Comparison of ENCODE assay signal across 23 cellular contexts in genomic region chr2:189553689-189554088, GRCh38. TPM values are rescaled to one million over a fixed set of nuclear protein-coding genes. Genes with fewer than 3 reads are reported as not detected.
A peak's percentile ranks its signal among the peaks of the same experiment; 100 is the strongest.
DNase-seq lines count a peak whose midpoint lies in the region; ATAC-seq, FAIRE-seq and TF ChIP-seq lines count a peak whose summit lies in the region.
"Had no signal": no experiment of that assay in that cellular context is flagged by ENCODE, and none has a peak within 500 bp of the region (broad histone marks: within the 10 kb centered on the region; RNA-seq: fewer than 3 reads in every experiment).

No MANE protein-coding gene starts in this region.

- no peaks in the 10 kb centered on the region for H3K9me3 Mint-ChIP-seq in CD8-positive, alpha-beta T cell
- H3K9me3 Mint-ChIP-seq: activated T-cell treated with anti-CD3 and anti-CD28 coated beads, Interleukin-2, amount 50 U/mL, for 72 hours; CD4-positive, alpha-beta T cell; effector memory CD8-positive, alpha-beta T cell; memory B cell; stimulated activated memory B cell treated with anti-CD40 and anti-IgM and Interleukin-4, amounts not matched to agents 10 μg/mL and 1 μg/mL and 100 μg/mL, for 72 hours had no signal

- H3K9me1 ChIP-seq in IMR-90 (ENCODE audit: insufficient read depth, low read length), result no peaks in the 10 kb centered on the region

- no peak overlapping the region for H3K14ac ChIP-seq in IMR-90 (replicated peaks; ENCODE audit: low read depth, low read length)

- no peaks in the 10 kb centered on the region for H3K27me3 Mint-ChIP-seq in CD8-positive, alpha-beta T cell (ENCODE audit: low read depth)
- H3K27me3 Mint-ChIP-seq: CD4-positive, alpha-beta T cell had no signal

- no peaks in the 10 kb centered on the region for H3K27me3 ChIP-seq in IMR-90 (ENCODE audit: control insufficient read depth, insufficient read depth, low read length)
- H3K27me3 ChIP-seq in ascending aorta, result no peaks in the 10 kb centered on the region
- H3K27me3 ChIP-seq in HepG2 (ENCODE audit: control insufficient read depth in 1 of 2, insufficient read depth in 2 of 2, low read length in 2 of 2), result no peaks in the 10 kb centered on the region
- no peaks in the 10 kb centered on the region for H3K27me3 ChIP-seq in uterus
- no peaks in the 10 kb centered on the region for H3K27me3 ChIP-seq in CD8-positive, alpha-beta T cell (ENCODE audit: insufficient read depth, low read length)
- H3K27me3 ChIP-seq: colonic mucosa, suprapubic skin had no signal

- H3K9ac ChIP-seq in IMR-90 (ENCODE audit: low read depth, low read length) (no peak overlapping the region), HepG2 (ENCODE audit: insufficient read depth, low read depth, low read length) (no peak overlapping the region)
- H3K9ac ChIP-seq: SK-N-SH had no signal

- H2BK20ac ChIP-seq in IMR-90 (ENCODE audit: low read depth, low read length), result no peak overlapping the region

- H3K4me1 Mint-ChIP-seq in CD8-positive, alpha-beta T cell (ENCODE audit: low read depth), result no peaks in the 10 kb centered on the region
- H3K4me1 Mint-ChIP-seq: activated CD8-positive, alpha-beta memory T cell treated with anti-CD3 and anti-CD28 coated beads, Interleukin-2, amount 10 ng/mL, durations not matched to agents 7 days and 5 days; memory B cell; stimulated activated memory B cell treated with anti-CD40 and anti-IgM and Interleukin-4, amounts not matched to agents 10 μg/mL and 1 μg/mL and 100 μg/mL, for 72 hours had no signal

- FAIRE-seq in HepG2 (lab: Jason Lieb, UNC), result no peak
- FAIRE-seq: small intestine had no signal

- H3K79me1 ChIP-seq in IMR-90 (ENCODE audit: low read depth in 1 of 2, low read length in 2 of 2), result no peaks in the 10 kb centered on the region

- H3K9me3 ChIP-seq in IMR-90 (ENCODE audit: control insufficient read depth, insufficient read depth, low read length) (no peaks in the 10 kb centered on the region), ascending aorta (no peaks in the 10 kb centered on the region), HepG2 (ENCODE audit: low read length) (no peaks in the 10 kb centered on the region), uterus (no peaks in the 10 kb centered on the region)
- no peaks in the 10 kb centered on the region for H3K9me3 ChIP-seq in CD8-positive, alpha-beta T cell (ENCODE audit: low read length)
- H3K9me3 ChIP-seq: colonic mucosa, SK-N-SH, suprapubic skin had no signal

- dilution Hi-C loops in IMR-90 (cut with HindIII; ENCODE audit: low sequenced_read_pairs, unreplicated experiment), result no loop called here

- H3K27ac Mint-ChIP-seq in CD8-positive, alpha-beta T cell, result no peak overlapping the region
- H3K27ac Mint-ChIP-seq: activated CD8-positive, alpha-beta memory T cell treated with anti-CD3 and anti-CD28 coated beads, Interleukin-2, amount 10 ng/mL, durations not matched to agents 7 days and 5 days; activated T-cell treated with anti-CD3 and anti-CD28 coated beads, Interleukin-2, amount 50 U/mL, for 72 hours; CD4-positive, alpha-beta T cell; effector memory CD8-positive, alpha-beta T cell; memory B cell; stimulated activated memory B cell treated with anti-CD40 and anti-IgM and Interleukin-4, amounts not matched to agents 10 μg/mL and 1 μg/mL and 100 μg/mL, for 72 hours had no signal

- no peak overlapping the region for H3K56ac ChIP-seq in IMR-90 (ENCODE audit: extremely low read depth, insufficient read depth, low read length)

- no peaks in the 10 kb centered on the region for H3K36me3 ChIP-seq in IMR-90 (ENCODE audit: control insufficient read depth, insufficient read depth, low read length)
- H3K36me3 ChIP-seq in ascending aorta, result no peaks in the 10 kb centered on the region
- no peaks in the 10 kb centered on the region for H3K36me3 ChIP-seq in HepG2 (replicated peaks in 1 of 2; ENCODE audit: control insufficient read depth in 1 of 2, insufficient read depth in 2 of 2, low read length in 2 of 2)
- no peaks in the 10 kb centered on the region for H3K36me3 ChIP-seq in uterus
- no peaks in the 10 kb centered on the region for H3K36me3 ChIP-seq in CD8-positive, alpha-beta T cell (ENCODE audit: insufficient read depth, low read length)
- H3K36me3 ChIP-seq: colonic mucosa, suprapubic skin had no signal

- H4K5ac ChIP-seq in IMR-90 (ENCODE audit: low read depth, low read length), result no peak overlapping the region

- ATAC-seq in IMR-90 (ENCODE audit: low read depth) (no peak), HepG2 (peak; percentile 54), HG02981 (IDR thresholded peaks at IDR 0.05; ENCODE audit: unreplicated experiment) (no peak)
- ATAC-seq in CD8-positive, alpha-beta T cell, result no peak
- ATAC-seq: activated CD8-positive, alpha-beta memory T cell treated with anti-CD3 and anti-CD28 coated beads, Interleukin-2, amount 10 ng/mL, durations not matched to agents 7 days and 5 days; activated T-cell treated with anti-CD3 and anti-CD28 coated beads, Interleukin-2, amount 50 U/mL, for 72 hours; effector memory CD8-positive, alpha-beta T cell; stimulated activated memory B cell treated with anti-CD40 and anti-IgM and Interleukin-4, amounts not matched to agents 10 μg/mL and 1 μg/mL and 100 μg/mL, for 72 hours had no signal

- H4K91ac ChIP-seq in IMR-90 (ENCODE audit: insufficient read depth, low read depth, low read length), result no peak overlapping the region

- no peak overlapping the region for H3K27ac ChIP-seq in IMR-90 (ENCODE audit: insufficient read depth, low read length)
- H3K27ac ChIP-seq in ascending aorta, result peak overlapping the region; percentile 82 to 89
- H3K27ac ChIP-seq in HepG2 (ENCODE audit: extremely low read length, insufficient read depth, low read length), result peak overlapping the region; percentile 49
- H3K27ac ChIP-seq in uterus, result peak overlapping the region; percentile 81 to 91
- no peak overlapping the region for H3K27ac ChIP-seq in CD8-positive, alpha-beta T cell (ENCODE audit: low read depth, low read length)
- H3K27ac ChIP-seq: colonic mucosa, suprapubic skin had no signal

- TF ChIP-seq EP300 in HepG2 (IDR thresholded peaks at IDR 0.05; ENCODE audit: low read depth in 2 of 2, low read length in 2 of 2), result 0 out of 4 replicates have a peak, but pooled peaks of 1 of the 2 experiments have one; percentile 16
- no peak for TF ChIP-seq EP300 in HepG2 (CRISPR knock-in tag; IDR thresholded peaks at IDR 0.05; ENCODE audit: borderline replicate concordance)

- TF ChIP-seq POLR2A in IMR-90 (IDR thresholded peaks at IDR 0.05; ENCODE audit: low read depth, low read length) (no peak), HepG2 (IDR thresholded peaks at IDR 0.05; ENCODE audit: insufficient read depth in 1 of 2, low read depth in 2 of 2, low read length in 2 of 2) (no peak), uterus (IDR thresholded peaks at IDR 0.05) (no peak)

- H3K36me3 Mint-ChIP-seq in CD8-positive, alpha-beta T cell, result no peaks in the 10 kb centered on the region
- H3K36me3 Mint-ChIP-seq: activated CD8-positive, alpha-beta memory T cell treated with anti-CD3 and anti-CD28 coated beads, Interleukin-2, amount 10 ng/mL, durations not matched to agents 7 days and 5 days; memory B cell; stimulated activated memory B cell treated with anti-CD40 and anti-IgM and Interleukin-4, amounts not matched to agents 10 μg/mL and 1 μg/mL and 100 μg/mL, for 72 hours had no signal

- in situ Hi-C loops in IMR-90 (cut with MboI; ENCODE audit: low sequenced_read_pairs), result no loop called here
- in situ Hi-C loops in HepG2 (cut with HindIII; ENCODE audit: extremely low pct_ligation_motif_present, low pct_unique_long_range_greater_than_20kb), result no loop called here

- H2BK5ac ChIP-seq in IMR-90 (ENCODE audit: low read depth, low read length, poor library complexity, severe bottlenecking), result no peak overlapping the region

- H3K4me2 ChIP-seq in IMR-90 (ENCODE audit: low read depth, low read length), result no peak overlapping the region
- H3K4me2 ChIP-seq in HepG2 (ENCODE audit: low read depth, low read length), result no peak overlapping the region
- H3K4me2 ChIP-seq: SK-N-SH had no signal

- POLR2A ChIA-PET in IMR-90 (lab: Charles Lee; ENCODE audit: unreplicated experiment), result no interaction called here
- POLR2A ChIA-PET in HepG2 (lab: Yijun Ruan, JAX), result interaction anchor here (1.1 to 2.9 kb wide), 4 partner anchors 12 to 47 kb away, joined by 3 to 18 read pairs (median 9); partner anchors contain the start of gene SLC40A1
- POLR2A ChIA-PET in CD8-positive, alpha-beta T cell (lab: Charles Lee), result interaction anchor here (1.1 kb wide), 1 partner anchor 13 kb away, joined by 5 read pairs; no protein-coding TSS in a partner anchor

- H3K4me1 ChIP-seq in IMR-90 (ENCODE audit: control insufficient read depth, insufficient read depth, low read length), result peaks cover 6% of the 10 kb centered on the region
- peaks cover 21 to 76% of the 10 kb centered on the region in 2 donors for H3K4me1 ChIP-seq in ascending aorta
- H3K4me1 ChIP-seq in HepG2 (ENCODE audit: insufficient read depth, low read length), result peaks cover 87% of the 10 kb centered on the region
- peaks cover 6 to 30% of the 10 kb centered on the region in 2 donors for H3K4me1 ChIP-seq in uterus
- no peaks in the 10 kb centered on the region for H3K4me1 ChIP-seq in CD8-positive, alpha-beta T cell (ENCODE audit: insufficient read depth, low read length)
- H3K4me1 ChIP-seq: colonic mucosa had no signal

- CTCF ChIA-PET in IMR-90 (lab: Yijun Ruan, JAX) (no interaction called here), HepG2 (lab: Yijun Ruan, JAX; ENCODE audit: low intra/inter-chr PET ratio, low total read pairs) (no interaction called here)
- CTCF ChIA-PET in CD8-positive, alpha-beta T cell (lab: Charles Lee), result no interaction called here

- BruUV-seq in IMR-90 (replicated peaks; lab: Mats Ljungman, UMichigan) (no TSS peak), HepG2 (replicated peaks; lab: Mats Ljungman, UMichigan) (no TSS peak)

- H2AFZ ChIP-seq in IMR-90 (replicated peaks; ENCODE audit: low read length, poor library complexity) (no peak overlapping the region), HepG2 (ENCODE audit: low read length) (no peak overlapping the region)

- no peaks in the 10 kb centered on the region for H3K79me2 ChIP-seq in HepG2 (ENCODE audit: insufficient read depth, low read length)

- no peak overlapping the region for H2AK9ac ChIP-seq in IMR-90 (replicated peaks; ENCODE audit: low read depth, low read length, poor library complexity)

- H2AK5ac ChIP-seq in IMR-90 (ENCODE audit: low read depth, low read length), result no peak overlapping the region

- H3K4me3 ChIP-seq in IMR-90 (ENCODE audit: insufficient read depth, low read depth, low read length), result no peak overlapping the region
- no peak overlapping the region for H3K4me3 ChIP-seq in ascending aorta
- no peak overlapping the region for H3K4me3 ChIP-seq in HepG2 (replicated peaks in 1 of 3; ENCODE audit: insufficient read depth in 1 of 3, low read depth in 2 of 3, low read length in 3 of 3)
- H3K4me3 ChIP-seq in uterus, result no peak overlapping the region
- no peak overlapping the region for H3K4me3 ChIP-seq in CD8-positive, alpha-beta T cell (ENCODE audit: low read depth, low read length)
- H3K4me3 ChIP-seq: colonic mucosa, suprapubic skin had no signal

- H3K4ac ChIP-seq in IMR-90 (ENCODE audit: low read depth, low read length), result no peak overlapping the region

- TF ChIP-seq RAD21 in IMR-90 (IDR thresholded peaks at IDR 0.05; ENCODE audit: low read length), result no peak
- TF ChIP-seq RAD21 in HepG2 (CRISPR knock-in tag; IDR thresholded peaks at IDR 0.05), result no peak

- TF ChIP-seq CTCF in IMR-90 (conservative IDR thresholded peaks at IDR 0.05; ENCODE audit: low read depth, low read length), result no peak
- TF ChIP-seq CTCF in ascending aorta (IDR thresholded peaks at IDR 0.05), result no peak
- TF ChIP-seq CTCF in HepG2 (CRISPR knock-in tag; IDR thresholded peaks at IDR 0.05), result no peak
- no peak for TF ChIP-seq CTCF in uterus (IDR thresholded peaks at IDR 0.05)
- TF ChIP-seq CTCF in CD8-positive, alpha-beta T cell (IDR thresholded peaks at IDR 0.05), result no peak

- H3K18ac ChIP-seq in IMR-90 (ENCODE audit: low read depth, low read length), result no peak overlapping the region

- intact Hi-C loops in IMR-90 (cut with micrococcal nuclease), result loop anchor here (5.0 kb wide), 1 partner anchor 46 kb away; no protein-coding TSS in a partner anchor
- intact Hi-C loops in ascending aorta (cut with DNase I), result loop anchor here (10.0 kb wide), 1 partner anchor 179 kb away; no protein-coding TSS in a partner anchor
- intact Hi-C loops in HepG2 (cut with micrococcal nuclease; ENCODE audit: unreplicated experiment), result loop anchor here (2.0 kb wide), 1 partner anchor 21 kb away; no protein-coding TSS in a partner anchor
- intact Hi-C loops in uterus (cut with DNase I; ENCODE audit: low total_unique reads), result no loop called here
- intact Hi-C loops in CD8-positive, alpha-beta T cell (cut with DNase I, micrococcal nuclease), result no loop called here

- H3K4me3 Mint-ChIP-seq in CD8-positive, alpha-beta T cell, result no peak overlapping the region
- H3K4me3 Mint-ChIP-seq: activated CD8-positive, alpha-beta memory T cell treated with anti-CD3 and anti-CD28 coated beads, Interleukin-2, amount 10 ng/mL, durations not matched to agents 7 days and 5 days; activated T-cell treated with anti-CD3 and anti-CD28 coated beads, Interleukin-2, amount 50 U/mL, for 72 hours; CD4-positive, alpha-beta T cell; effector memory CD8-positive, alpha-beta T cell; memory B cell; stimulated activated memory B cell treated with anti-CD40 and anti-IgM and Interleukin-4, amounts not matched to agents 10 μg/mL and 1 μg/mL and 100 μg/mL, for 72 hours had no signal

- H4K8ac ChIP-seq in IMR-90 (ENCODE audit: low read depth in 2 of 2, low read length in 2 of 2), result no peak overlapping the region

- H2BK15ac ChIP-seq in IMR-90 (ENCODE audit: low read depth, low read length), result no peak overlapping the region

- H2BK120ac ChIP-seq in IMR-90 (ENCODE audit: low read depth, low read length), result no peak overlapping the region

- DNase-seq in IMR-90 (peak; percentile 34), ascending aorta (ENCODE audit: low spot score in 2 of 2) (no peak), HepG2 (ENCODE audit: low spot score) (peak; percentile 72), uterus (no peak)
- no peak for DNase-seq in activated CD4-positive, alpha-beta T cell treated with anti-CD3 and anti-CD28 coated beads for 1 hour
- no peak for DNase-seq in CD8-positive, alpha-beta T cell
- DNase-seq: activated CD4-positive, alpha-beta T cell treated with anti-CD3 and anti-CD28 coated beads, Interleukin-2, amount 50 U/mL, for 1 hour; activated CD8-positive, alpha-beta memory T cell treated with anti-CD3 and anti-CD28 coated beads, Interleukin-2, amount 10 ng/mL, durations not matched to agents 7 days and 5 days; activated naive CD4-positive, alpha-beta T cell treated with Interleukin-2 at 50 U/mL for 16 hours; activated T-cell treated with anti-CD3 and anti-CD28 coated beads, Interleukin-2, amount 50 U/mL, for 72 hours; amniotic stem cell; CD4-positive, alpha-beta T cell; colonic mucosa; effector memory CD8-positive, alpha-beta T cell; NCI-H1092; NCI-H1930; NCI-H526; SK-N-SH; small intestine had no signal

- no peak overlapping the region for H3K23ac ChIP-seq in IMR-90 (ENCODE audit: low read depth, low read length)

- WGBS in IMR-90 (ENCODE audit: extremely low coverage in 2 of 2, insufficient read length in 1 of 2), 2 experiments, result no CpG with 5 or more reads among the region's 1 CpG
- 43% methylated on average over 1 of the region's 1 CpG for WGBS in HepG2 (ENCODE audit: low lambda C conversion rate)

- H4K20me1 ChIP-seq in IMR-90 (ENCODE audit: insufficient read depth, low read length) (no peaks in the 10 kb centered on the region), HepG2 (ENCODE audit: insufficient read depth, low read length) (no peaks in the 10 kb centered on the region)

RNA-seq across cellular contexts. Expression of gene SLC40A1, which starts 26.9 kb away (rescaled TPM):
- total RNA-seq in IMR-90 (2012; rRNA removed) (3.9 and 5.0 TPM in 2 replicates), ascending aorta (40.8 TPM), HepG2 (2016; rRNA removed; fragmentation: Illumina TruSeq; extraction: Trizol) (10.6 and 19.2 TPM in 2 replicates), uterus (100 to 1,000 TPM in 3 of 4 donors, 10 to 100 TPM in 1; 87.1 to 252 (median 176) TPM)
- polyA plus RNA-seq in IMR-90 (2012; rRNA removed) (1.3 and 1.5 TPM in 2 replicates), HepG2 (2011; rRNA removed) (21.4 and 24.9 TPM in 2 replicates)
- polyA plus RNA-seq in IMR-90 (2012; cell fraction: cytosol; rRNA removed), result 1.0 and 1.5 TPM in 2 replicates
- polyA plus RNA-seq in IMR-90 (2012; cell fraction: nucleus; rRNA removed; ENCODE audit: low replicate concordance), result 0.25 and 1.4 TPM in 2 replicates
- total RNA-seq in HepG2 (2016; cell fraction: cytosol; rRNA removed; fragmentation: Illumina TruSeq; extraction: Trizol; ENCODE audit: low read depth), result 2.5 and 3.1 TPM in 2 replicates
- 10.6 and 17.6 TPM in 2 replicates for total RNA-seq in HepG2 (2016; cell fraction: insoluble cytoplasmic fraction; rRNA removed; fragmentation: Illumina TruSeq; extraction: Trizol)
- total RNA-seq in HepG2 (2016; cell fraction: membrane; rRNA removed; fragmentation: Illumina TruSeq; extraction: Trizol), result 20.1 and 24.4 TPM in 2 replicates
- 9.0 and 10.7 TPM in 2 replicates for total RNA-seq in HepG2 (2016; cell fraction: nucleus; rRNA removed; fragmentation: Illumina TruSeq; extraction: Trizol)
- polyA plus RNA-seq in HepG2 (2011; cell fraction: cytosol; rRNA removed), result 14.9 and 22.6 TPM in 2 replicates
- 12.3 and 12.6 TPM in 2 replicates for polyA plus RNA-seq in HepG2 (2011; cell fraction: nucleus; rRNA removed)
- polyA plus RNA-seq in HepG2 (2012), result 35.5 and 45.2 TPM in 2 replicates
- 3.4 and 3.6 TPM in 2 replicates for polyA plus RNA-seq in HepG2 (2016; cell fraction: cytosol; fragmentation: Illumina TruSeq; extraction: Trizol; ENCODE audit: low read depth)
- polyA plus RNA-seq in HepG2 (2016; cell fraction: insoluble cytoplasmic fraction; fragmentation: Illumina TruSeq; extraction: Trizol; ENCODE audit: low read depth), result 19.5 and 21.2 TPM in 2 replicates
- polyA plus RNA-seq in HepG2 (2016; cell fraction: membrane; fragmentation: Illumina TruSeq; extraction: Trizol; ENCODE audit: low read depth), result 19.1 and 22.9 TPM in 2 replicates
- polyA plus RNA-seq in HepG2 (2016; cell fraction: nucleus; fragmentation: Illumina TruSeq; extraction: Trizol; ENCODE audit: insufficient read depth, low read depth), result 12.8 and 14.3 TPM in 2 replicates
- polyA minus RNA-seq in HepG2 (2011; rRNA and poly(A)+ RNA removed; ENCODE audit: low replicate concordance), result 0.47 and 45.0 TPM in 2 replicates
- polyA minus RNA-seq in HepG2 (2011; cell fraction: cytosol; rRNA and poly(A)+ RNA removed), result 26.4 and 29.2 TPM in 2 replicates
- polyA minus RNA-seq in HepG2 (2011; cell fraction: nucleus; rRNA and poly(A)+ RNA removed), result 33.1 and 37.5 TPM in 2 replicates
- 1 to 10 TPM; 1.3 to 1.9 TPM for total RNA-seq in CD8-positive, alpha-beta T cell

Comparison
In these comparisons a context has a peak if more than half of its experiments do, and no peak if none do; other contexts are left out.
1. DNase-seq: peak in IMR-90 (single experiment) and HepG2 (single experiment); none in ascending aorta (0 of 2), uterus (0 of 2), activated CD4-positive, alpha-beta T cell treated with anti-CD3 and anti-CD28 coated beads for 1 hour (single experiment) and CD8-positive, alpha-beta T cell (0 of 7).
2. H3K27ac ChIP-seq: peak in ascending aorta (2 of 2), HepG2 (single experiment) and uterus (2 of 2); none in IMR-90 (single experiment) and CD8-positive, alpha-beta T cell (single experiment).
3. intact Hi-C loops: an anchor here in IMR-90 (5.0 kb wide), ascending aorta (10.0 kb wide) and HepG2 (2.0 kb wide); none called in uterus and CD8-positive, alpha-beta T cell.